20 cellular contexts compared by ENCODE assay signal in genomic region chr20:32192698-32193097, GRCh38. TPM values are rescaled to one million over a fixed set of nuclear protein-coding genes. Genes with fewer than 3 reads are reported as not detected.
DNase-seq lines count a peak whose midpoint lies in the region; ATAC-seq and TF ChIP-seq lines count a peak whose summit lies in the region.
"Had no signal": no experiment of that assay in that cellular context is flagged by ENCODE, and none has a peak within 500 bp of the region (broad histone marks: within the 10 kb centered on the region; RNA-seq: fewer than 3 reads in every experiment).

No MANE protein-coding gene starts in this region.

- no peaks in the 10 kb centered on the region for H3K9me3 Mint-ChIP-seq in activated CD4-positive, alpha-beta T cell treated with anti-CD3 and anti-CD28 coated beads for 36 hours (ENCODE audit: low read depth)
- H3K9me3 Mint-ChIP-seq in Calu3 (ENCODE audit: low read depth, unreplicated experiment) (no peaks in the 10 kb centered on the region), endodermal cell (no peaks in the 10 kb centered on the region), nephron progenitor cell (no peaks in the 10 kb centered on the region), endothelial cell (ENCODE audit: unreplicated experiment) (no peaks in the 10 kb centered on the region)

- BruUV-seq in Calu3 (replicated peaks; lab: Mats Ljungman, UMichigan): TSS peak; percentile 7

- ATAC-seq in activated CD4-positive, alpha-beta T cell treated with anti-CD3 and anti-CD28 coated beads for 36 hours: no peak
- no peak for ATAC-seq in GM21447 (IDR thresholded peaks at IDR 0.05; ENCODE audit: unreplicated experiment)
- ATAC-seq: activated CD8-positive, alpha-beta memory T cell treated with anti-CD3 and anti-CD28 coated beads, Interleukin-2, amount 10 ng/mL, durations not matched to agents 7 days and 5 days; PC-3 had no signal

- no peaks in the 10 kb centered on the region for H3K9me3 ChIP-seq in endodermal cell (ENCODE audit: control insufficient read depth, low read length)
- H3K9me3 ChIP-seq: colonic mucosa had no signal

- H3K4me1 ChIP-seq in endodermal cell (ENCODE audit: control insufficient read depth, insufficient read depth, low read length): peaks cover 6% of the 10 kb centered on the region

- peaks cover 66% of the 10 kb centered on the region for H3K4me1 Mint-ChIP-seq in activated CD4-positive, alpha-beta T cell treated with anti-CD3 and anti-CD28 coated beads for 36 hours
- H3K4me1 Mint-ChIP-seq in Calu3 (ENCODE audit: low read depth, unreplicated experiment) (no peaks in the 10 kb centered on the region), endodermal cell (peaks cover 19% of the 10 kb centered on the region), nephron progenitor cell (peaks cover 60% of the 10 kb centered on the region), endothelial cell (ENCODE audit: unreplicated experiment) (peaks cover 15% of the 10 kb centered on the region)

- no peak for TF ChIP-seq CTCF in Calu3 (IDR thresholded peaks at IDR 0.05; ENCODE audit: unreplicated experiment)
- TF ChIP-seq CTCF in endodermal cell (conservative IDR thresholded peaks at IDR 0.05): no peak
- TF ChIP-seq CTCF in nephron progenitor cell (IDR thresholded peaks at IDR 0.05): no peak
- no peak for TF ChIP-seq CTCF in endothelial cell (IDR thresholded peaks at IDR 0.05; ENCODE audit: unreplicated experiment)

- peak overlapping the region; percentile 34 for H3K27ac Mint-ChIP-seq in activated CD4-positive, alpha-beta T cell treated with anti-CD3 and anti-CD28 coated beads for 36 hours
- no peak overlapping the region for H3K27ac Mint-ChIP-seq in Calu3 (ENCODE audit: unreplicated experiment)
- peak overlapping the region; percentile 48 for H3K27ac Mint-ChIP-seq in endodermal cell
- peak overlapping the region; percentile 65 for H3K27ac Mint-ChIP-seq in nephron progenitor cell
- H3K27ac Mint-ChIP-seq in endothelial cell (ENCODE audit: unreplicated experiment): no peak overlapping the region
- H3K27ac Mint-ChIP-seq: activated CD8-positive, alpha-beta memory T cell treated with anti-CD3 and anti-CD28 coated beads, Interleukin-2, amount 10 ng/mL, durations not matched to agents 7 days and 5 days had no signal

- no peak overlapping the region for H3K27ac ChIP-seq in endodermal cell (ENCODE audit: low read depth, low read length)
- H3K27ac ChIP-seq: 22Rv1, colonic mucosa had no signal

- H3K36me3 ChIP-seq in endodermal cell (ENCODE audit: control insufficient read depth, insufficient read depth, low read length): peaks cover 32% of the 10 kb centered on the region

- intact Hi-C loops in activated CD4-positive, alpha-beta T cell treated with anti-CD3 and anti-CD28 coated beads for 36 hours (cut with DNase I, micrococcal nuclease): no loop called here
- intact Hi-C loops in Calu3 (cut with micrococcal nuclease; ENCODE audit: unreplicated experiment): no loop called here

- H3K4me3 Mint-ChIP-seq in activated CD4-positive, alpha-beta T cell treated with anti-CD3 and anti-CD28 coated beads for 36 hours: no peak overlapping the region
- H3K4me3 Mint-ChIP-seq in Calu3 (ENCODE audit: low read depth, unreplicated experiment) (no peak overlapping the region), endodermal cell (no peak overlapping the region), nephron progenitor cell (no peak overlapping the region), endothelial cell (ENCODE audit: unreplicated experiment) (no peak overlapping the region)
- H3K4me3 Mint-ChIP-seq: activated CD8-positive, alpha-beta memory T cell treated with anti-CD3 and anti-CD28 coated beads, Interleukin-2, amount 10 ng/mL, durations not matched to agents 7 days and 5 days had no signal

- WGBS in endodermal cell (ENCODE audit: insufficient coverage in 1 of 2, insufficient read length in 1 of 2), 2 experiments: 83 to 92% methylated on average over 2 to 3 of the region's 3 CpGs

- no peak overlapping the region for H3K4me3 ChIP-seq in endodermal cell (ENCODE audit: low read length)
- H3K4me3 ChIP-seq: colonic mucosa, skin epidermis had no signal

- POLR2A ChIA-PET in activated CD4-positive, alpha-beta T cell treated with anti-CD3 and anti-CD28 coated beads for 36 hours (lab: Charles Lee): no interaction called here

- H3K27me3 Mint-ChIP-seq in activated CD4-positive, alpha-beta T cell treated with anti-CD3 and anti-CD28 coated beads for 36 hours: no peaks in the 10 kb centered on the region
- no peaks in the 10 kb centered on the region for H3K27me3 Mint-ChIP-seq in Calu3 (ENCODE audit: unreplicated experiment)
- no peaks in the 10 kb centered on the region for H3K27me3 Mint-ChIP-seq in endodermal cell (ENCODE audit: insufficient read depth)
- peaks cover 6% of the 10 kb centered on the region for H3K27me3 Mint-ChIP-seq in nephron progenitor cell (ENCODE audit: low read depth, poor library complexity)
- peaks cover 12% of the 10 kb centered on the region for H3K27me3 Mint-ChIP-seq in endothelial cell (ENCODE audit: unreplicated experiment)
- H3K27me3 Mint-ChIP-seq: activated CD8-positive, alpha-beta memory T cell treated with anti-CD3 and anti-CD28 coated beads, Interleukin-2, amount 10 ng/mL, durations not matched to agents 7 days and 5 days had no signal

- H3K27me3 ChIP-seq in endodermal cell (ENCODE audit: control insufficient read depth, insufficient read depth, low read length, poor library complexity, severe bottlenecking): no peaks in the 10 kb centered on the region
- H3K27me3 ChIP-seq: colonic mucosa had no signal

- no peak overlapping the region for H3K9ac ChIP-seq in endodermal cell (ENCODE audit: extremely low read depth, low read length, poor library complexity, severe bottlenecking)

- H3K36me3 Mint-ChIP-seq in activated CD4-positive, alpha-beta T cell treated with anti-CD3 and anti-CD28 coated beads for 36 hours (ENCODE audit: low read depth): peaks cover 57% of the 10 kb centered on the region
- H3K36me3 Mint-ChIP-seq in Calu3 (ENCODE audit: insufficient read depth, unreplicated experiment) (peaks cover 29% of the 10 kb centered on the region), endodermal cell (ENCODE audit: low read depth) (peaks cover 38% of the 10 kb centered on the region), nephron progenitor cell (ENCODE audit: low read depth) (peaks cover 51% of the 10 kb centered on the region), endothelial cell (ENCODE audit: low read depth, unreplicated experiment) (peaks cover 37% of the 10 kb centered on the region)

- DNase-seq in activated CD4-positive, alpha-beta T cell treated with anti-CD3 and anti-CD28 coated beads for 36 hours: no peak
- DNase-seq in activated CD4-positive, alpha-beta T cell treated with anti-CD3 and anti-CD28 coated beads, Interleukin-2, amount 50 U/mL, for 4 hours: no peak
- DNase-seq in Calu3 (no peak), endodermal cell (peak; percentile 13), nephron progenitor cell (no peak), endothelial cell (ENCODE audit: low spot score) (no peak), RPMI8226 (no peak)
- DNase-seq: activated CD8-positive, alpha-beta memory T cell treated with anti-CD3 and anti-CD28 coated beads, Interleukin-2, amount 10 ng/mL, durations not matched to agents 7 days and 5 days; colonic mucosa; DMS53; foreskin melanocyte; NCI-H1417 treated with DMSO at 0.1 percent for 48 hours; NCI-H774; PC-3; posterior cingulate gyrus; stimulated activated CD4-positive, alpha-beta T cell treated with anti-CD3 and anti-CD28 coated beads, Interleukin-4, amount 100 ng/mL, for 24 hours; T-helper 9 cell had no signal

- CTCF ChIA-PET in activated CD4-positive, alpha-beta T cell treated with anti-CD3 and anti-CD28 coated beads for 36 hours (lab: Charles Lee): interaction anchor here (0.6 to 0.8 kb wide), 2 partner anchors 30 to 226 kb away, joined by 3 read pairs; no protein-coding TSS in a partner anchor
- CTCF ChIA-PET in Calu3 (lab: Charles Lee): interaction anchor here (0.9 to 1.2 kb wide), 2 partner anchors 14 to 35 kb away, joined by 3 read pairs; partner anchors contain the start of gene PLAGL2

RNA-seq across cellular contexts. Expression of gene PLAGL2, which starts 14.8 kb away (rescaled TPM):
- 10 to 100 TPM; 89.1 to 98.2 TPM for total RNA-seq in activated CD4-positive, alpha-beta T cell treated with anti-CD3 and anti-CD28 coated beads for 36 hours
- 30.5 and 32.7 TPM in 2 replicates for total RNA-seq in Calu3 (2022)
- 10 to 100 TPM; 25.5 to 34.5 TPM for total RNA-seq in endodermal cell
- polyA plus RNA-seq in endodermal cell (2013, experiment 1 of 2): 30.1 TPM
- polyA plus RNA-seq in endodermal cell (2013, experiment 2 of 2): 26.0 TPM
- 23.7 TPM for total RNA-seq in endothelial cell (ENCODE audit: unreplicated experiment)

RNA-seq across cellular contexts. Expression of gene POFUT1, which starts 15.0 kb away (rescaled TPM):
- 10 to 100 TPM; 51.8 to 54.3 TPM for total RNA-seq in activated CD4-positive, alpha-beta T cell treated with anti-CD3 and anti-CD28 coated beads for 36 hours
- total RNA-seq in Calu3 (2022) (79.9 and 87.3 TPM in 2 replicates), endodermal cell (10 to 100 TPM; 43.9 to 44.8 TPM), endothelial cell (ENCODE audit: unreplicated experiment) (43.5 TPM)
- polyA plus RNA-seq in endodermal cell (2013, experiment 1 of 2): 27.7 TPM
- polyA plus RNA-seq in endodermal cell (2013, experiment 2 of 2): 25.8 TPM

Comparison
In these comparisons a context has a peak if more than half of its experiments do, and no peak if none do; other contexts are left out.
1. H3K27ac Mint-ChIP-seq: peak in activated CD4-positive, alpha-beta T cell treated with anti-CD3 and anti-CD28 coated beads for 36 hours (single experiment), endodermal cell (single experiment) and nephron progenitor cell (single experiment); none in Calu3 (single experiment) and endothelial cell (single experiment).